Comparison of ENCODE assay signal across 17 cellular contexts in genomic region chr5:120298981-120299380, GRCh38.
DNase-seq lines count a peak whose midpoint lies in the region; ATAC-seq and TF ChIP-seq lines count a peak whose summit lies in the region.
"Had no signal": no experiment of that assay in that cellular context is flagged by ENCODE, and none has a peak within 500 bp of the region (broad histone marks: within the 10 kb centered on the region; RNA-seq: fewer than 3 reads in every experiment).

No MANE protein-coding gene starts in this region.

- no peak overlapping the region for H3K4me2 ChIP-seq in SK-N-SH
- H3K4me2 ChIP-seq: GM23338 had no signal

- H3K27ac ChIP-seq in SK-N-SH (ENCODE audit: low read depth in 2 of 2, low read length in 1 of 2) (no peak overlapping the region; a peak in 2 of 4 replicates), substantia nigra (ENCODE audit: low read depth, low read length, poor library complexity, severe bottlenecking) (no peak overlapping the region), ovary (no peak overlapping the region)
- H3K27ac ChIP-seq: C4-2B had no signal

- H3K4me1 ChIP-seq in SK-N-SH (ENCODE audit: control insufficient read depth in 1 of 2, insufficient read depth in 2 of 2, low read depth in 1 of 2, low read length in 1 of 2) (peaks cover 0 to 6% of the 10 kb centered on the region in 2 experiments; a peak in 1 of 4 replicates), ovary (ENCODE audit: insufficient read depth) (no peaks in the 10 kb centered on the region)

- no peak for TF ChIP-seq POLR2A in ovary (IDR thresholded peaks at IDR 0.05)

- 72% methylated on average over 1 of the region's 1 CpG for WGBS in SK-N-SH (ENCODE audit: low lambda C conversion rate)
- WGBS in ovary, 3 donors: 33 to 56% (median 48%) methylated on average over 1 of the region's 1 CpG

- H4K20me1 ChIP-seq in SK-N-SH (ENCODE audit: insufficient read depth): no peaks in the 10 kb centered on the region

- ATAC-seq in GM21423 (IDR thresholded peaks at IDR 0.05; ENCODE audit: unreplicated experiment) (no peak), GM18511 (IDR thresholded peaks at IDR 0.05; ENCODE audit: unreplicated experiment) (no peak)
- ATAC-seq: GM23338 had no signal

- CTCF ChIA-PET in SK-N-SH (lab: Yijun Ruan, JAX): no interaction called here

- TF ChIP-seq CTCF in SK-N-SH (IDR thresholded peaks at IDR 0.05) (no peak), fibroblast of mammary gland (conservative IDR thresholded peaks at IDR 0.05; ENCODE audit: control insufficient read depth, insufficient read depth, low read depth, low read length) (no peak), ovary (IDR thresholded peaks at IDR 0.05) (no peak)

- POLR2A ChIA-PET in SK-N-SH (lab: Yijun Ruan, JAX): no interaction called here

- H3K79me2 ChIP-seq in SK-N-SH (ENCODE audit: insufficient read depth): no peaks in the 10 kb centered on the region

- H3K9ac ChIP-seq in SK-N-SH: no peak overlapping the region

- H3K9me3 ChIP-seq in SK-N-SH (no peaks in the 10 kb centered on the region), ovary (no peaks in the 10 kb centered on the region)

- intact Hi-C loops in ovary (cut with DNase I): no loop called here

- DNase-seq in MV-4-11 (lab: John Stamatoyannopoulos, UW) (peak; percentile 46), SK-N-SH (no peak), fibroblast of mammary gland (ENCODE audit: low read depth) (peak; percentile 49), stromal cell of bone marrow (ENCODE audit: low read depth) (peak; percentile 24), substantia nigra (lab: John Stamatoyannopoulos, UW) (no peak), ovary (no peak)
- DNase-seq: ACHN; AML-193; CD4-positive, alpha-beta T cell; DMS153; DMS79; GDM1; HCEC 1CT had no signal

- no peak for TF ChIP-seq RAD21 in SK-N-SH (IDR thresholded peaks at IDR 0.05; ENCODE audit: low read length)

- H3K4me3 ChIP-seq in SK-N-SH (ENCODE audit: low read depth in 2 of 2, low read length in 1 of 2): no peak overlapping the region
- no peak overlapping the region for H3K4me3 ChIP-seq in fibroblast of mammary gland (ENCODE audit: control insufficient read depth, low read depth, low read length)
- no peak overlapping the region for H3K4me3 ChIP-seq in ovary
- H3K4me3 ChIP-seq: GM23338 had no signal

- H2AFZ ChIP-seq in SK-N-SH (ENCODE audit: low read depth): no peak overlapping the region
- H2AFZ ChIP-seq: GM23338 had no signal

- H3K36me3 ChIP-seq in SK-N-SH (replicated peaks in 1 of 2; ENCODE audit: control insufficient read depth in 1 of 2, insufficient read depth in 2 of 2, low read length in 1 of 2): no peaks in the 10 kb centered on the region
- H3K36me3 ChIP-seq in ovary: no peaks in the 10 kb centered on the region

- H3F3A ChIP-seq in SK-N-SH (replicated peaks; ENCODE audit: insufficient read depth): peaks cover 4% of the 10 kb centered on the region

- TF ChIP-seq EP300 in SK-N-SH (IDR thresholded peaks at IDR 0.05; ENCODE audit: borderline replicate concordance in 1 of 2, low read depth in 1 of 2, low read length in 1 of 2): no peak
- no peak for TF ChIP-seq EP300 in ovary (IDR thresholded peaks at IDR 0.05)

- no peaks in the 10 kb centered on the region for H3K9me2 ChIP-seq in SK-N-SH

- H3K27me3 ChIP-seq in SK-N-SH (ENCODE audit: insufficient read depth): no peaks in the 10 kb centered on the region
- H3K27me3 ChIP-seq in ovary: no peaks in the 10 kb centered on the region

TF ChIP-seq in SK-N-SH, 30 proteins besides CTCF, POLR2A, EP300 and RAD21:
- TF ChIP-seq NRF1 (IDR thresholded peaks at IDR 0.05; ENCODE audit: low read depth, low read length): no peak
- TF ChIP-seq, protein P1, sequence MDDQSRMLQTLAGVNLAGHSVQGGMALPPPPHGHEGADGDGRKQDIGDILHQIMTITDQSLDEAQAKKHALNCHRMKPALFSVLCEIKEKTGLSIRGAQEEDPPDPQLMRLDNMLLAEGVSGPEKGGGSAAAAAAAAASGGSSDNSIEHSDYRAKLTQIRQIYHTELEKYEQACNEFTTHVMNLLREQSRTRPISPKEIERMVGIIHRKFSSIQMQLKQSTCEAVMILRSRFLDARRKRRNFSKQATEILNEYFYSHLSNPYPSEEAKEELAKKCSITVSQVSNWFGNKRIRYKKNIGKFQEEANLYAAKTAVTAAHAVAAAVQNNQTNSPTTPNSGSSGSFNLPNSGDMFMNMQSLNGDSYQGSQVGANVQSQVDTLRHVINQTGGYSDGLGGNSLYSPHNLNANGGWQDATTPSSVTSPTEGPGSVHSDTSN (IDR thresholded peaks at IDR 0.05): peak; percentile 42; the same call in 1 of the 2 replicates
- TF ChIP-seq, protein P2, sequence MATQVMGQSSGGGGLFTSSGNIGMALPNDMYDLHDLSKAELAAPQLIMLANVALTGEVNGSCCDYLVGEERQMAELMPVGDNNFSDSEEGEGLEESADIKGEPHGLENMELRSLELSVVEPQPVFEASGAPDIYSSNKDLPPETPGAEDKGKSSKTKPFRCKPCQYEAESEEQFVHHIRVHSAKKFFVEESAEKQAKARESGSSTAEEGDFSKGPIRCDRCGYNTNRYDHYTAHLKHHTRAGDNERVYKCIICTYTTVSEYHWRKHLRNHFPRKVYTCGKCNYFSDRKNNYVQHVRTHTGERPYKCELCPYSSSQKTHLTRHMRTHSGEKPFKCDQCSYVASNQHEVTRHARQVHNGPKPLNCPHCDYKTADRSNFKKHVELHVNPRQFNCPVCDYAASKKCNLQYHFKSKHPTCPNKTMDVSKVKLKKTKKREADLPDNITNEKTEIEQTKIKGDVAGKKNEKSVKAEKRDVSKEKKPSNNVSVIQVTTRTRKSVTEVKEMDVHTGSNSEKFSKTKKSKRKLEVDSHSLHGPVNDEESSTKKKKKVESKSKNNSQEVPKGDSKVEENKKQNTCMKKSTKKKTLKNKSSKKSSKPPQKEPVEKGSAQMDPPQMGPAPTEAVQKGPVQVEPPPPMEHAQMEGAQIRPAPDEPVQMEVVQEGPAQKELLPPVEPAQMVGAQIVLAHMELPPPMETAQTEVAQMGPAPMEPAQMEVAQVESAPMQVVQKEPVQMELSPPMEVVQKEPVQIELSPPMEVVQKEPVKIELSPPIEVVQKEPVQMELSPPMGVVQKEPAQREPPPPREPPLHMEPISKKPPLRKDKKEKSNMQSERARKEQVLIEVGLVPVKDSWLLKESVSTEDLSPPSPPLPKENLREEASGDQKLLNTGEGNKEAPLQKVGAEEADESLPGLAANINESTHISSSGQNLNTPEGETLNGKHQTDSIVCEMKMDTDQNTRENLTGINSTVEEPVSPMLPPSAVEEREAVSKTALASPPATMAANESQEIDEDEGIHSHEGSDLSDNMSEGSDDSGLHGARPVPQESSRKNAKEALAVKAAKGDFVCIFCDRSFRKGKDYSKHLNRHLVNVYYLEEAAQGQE (IDR thresholded peaks at IDR 0.05; ENCODE audit: low read depth, low read length): no peak
- TF ChIP-seq JUND (IDR thresholded peaks at IDR 0.05): no peak
- TF ChIP-seq TCF12 (IDR thresholded peaks at IDR 0.05): peak; percentile 21; the same call in 1 of the 2 replicates
- TF ChIP-seq FOXJ3 (CRISPR knock-in tag; IDR thresholded peaks at IDR 0.05): no peak
- no peak for TF ChIP-seq YY1 (IDR thresholded peaks at IDR 0.05; ENCODE audit: low read depth)
- TF ChIP-seq MEF2A (IDR thresholded peaks at IDR 0.05; ENCODE audit: borderline replicate concordance, low read depth): no peak

Comparison
In these comparisons a context has a peak if more than half of its experiments do, and no peak if none do; other contexts are left out.
1. DNase-seq: peak in MV-4-11 (single experiment), fibroblast of mammary gland (single experiment) and stromal cell of bone marrow (single experiment); none in SK-N-SH (single experiment), substantia nigra (0 of 49) and ovary (0 of 5).